Comparison of ENCODE assay signal across 24 cellular contexts in genomic region chr1:36786425-36786824, GRCh38.
"Had no signal": no experiment of that assay in that cellular context is flagged by ENCODE, and none has a peak within 500 bp of the region (broad histone marks: within the 10 kb centered on the region; RNA-seq: fewer than 3 reads in every experiment).

No MANE protein-coding gene starts in this region.

- H3K9me3 Mint-ChIP-seq: dendritic cell treated with granulocyte-macrophage colony-stimulating factor and Interleukin-4, amounts not matched to agents 40 ng/mL and 50 ng/mL, for 4 days; effector memory CD8-positive, alpha-beta T cell; endodermal cell had no signal

- DNase-seq: colonic mucosa; cortex of kidney; dermis blood vessel endothelial cell; dorsolateral prefrontal cortex; effector CD4-positive, alpha-beta T cell; effector CD8-positive, alpha-beta T cell; effector memory CD4-positive, alpha-beta T cell; effector memory CD8-positive, alpha-beta T cell; endodermal cell; erythroblast; esophagus squamous epithelium; foreskin fibroblast; foreskin keratinocyte; foreskin melanocyte; gastrocnemius medialis; glutamatergic neuron; head of caudate nucleus; heart left ventricle; heart right ventricle had no signal

- H3K27ac Mint-ChIP-seq: dendritic cell treated with granulocyte-macrophage colony-stimulating factor and Interleukin-4, amounts not matched to agents 40 ng/mL and 50 ng/mL, for 4 days; effector memory CD8-positive, alpha-beta T cell; endodermal cell had no signal

- H3K4me3 Mint-ChIP-seq: dendritic cell treated with granulocyte-macrophage colony-stimulating factor and Interleukin-4, amounts not matched to agents 40 ng/mL and 50 ng/mL, for 4 days; effector memory CD8-positive, alpha-beta T cell; endodermal cell had no signal

- H3K4me3 ChIP-seq: colonic mucosa, coronary artery, dorsolateral prefrontal cortex, esophagus muscularis mucosa, esophagus squamous epithelium, gastrocnemius medialis, gastroesophageal sphincter, heart left ventricle, heart right ventricle had no signal

- H3K27me3 ChIP-seq: colonic mucosa, foreskin keratinocyte had no signal

- H3K27ac ChIP-seq: colonic mucosa, coronary artery, dorsolateral prefrontal cortex, epithelial cell of prostate, esophagus muscularis mucosa, esophagus squamous epithelium, foreskin keratinocyte, gastrocnemius medialis, gastroesophageal sphincter, heart left ventricle, heart right ventricle had no signal

- H3K36me3 ChIP-seq: colonic mucosa, esophagus muscularis mucosa, esophagus squamous epithelium, gastrocnemius medialis, gastroesophageal sphincter, heart left ventricle, heart right ventricle had no signal

- H3K4me1 ChIP-seq: colonic mucosa, esophagus muscularis mucosa, esophagus squamous epithelium, foreskin keratinocyte, gastrocnemius medialis, gastroesophageal sphincter, heart left ventricle, heart right ventricle had no signal

- H3K9me3 ChIP-seq: colonic mucosa, esophagus muscularis mucosa, esophagus squamous epithelium, gastrocnemius medialis, gastroesophageal sphincter, heart left ventricle, heart right ventricle had no signal
